13 cellular contexts compared by ENCODE assay signal in genomic region chr3:152496716-152497115, GRCh38.
A peak's percentile ranks its signal among the peaks of the same experiment; 100 is the strongest.
DNase-seq lines count a peak whose midpoint lies in the region; ATAC-seq and TF ChIP-seq lines count a peak whose summit lies in the region.
"Had no signal": no experiment of that assay in that cellular context is flagged by ENCODE, and none has a peak within 500 bp of the region (broad histone marks: within the 10 kb centered on the region; RNA-seq: fewer than 3 reads in every experiment).

No MANE protein-coding gene starts in this region.

- DNase-seq in left ventricle myocardium inferior (no peak), cardiac septum (ENCODE audit: low spot score) (no peak), NCI-H1105 (lab: John Stamatoyannopoulos, UW) (no peak), T-helper 2 cell (no peak), SHP77 treated with DMSO at 0.1 percent for 48 hours (lab: John Stamatoyannopoulos, UW) (no peak)
- no peak for DNase-seq in stimulated activated naive CD4-positive, alpha-beta T cell (lab: John Stamatoyannopoulos, UW)
- DNase-seq: activated CD8-positive, alpha-beta T cell treated with anti-CD3 and anti-CD28 coated beads for 36 hours; activated naive CD4-positive, alpha-beta T cell treated with anti-CD3 and anti-CD28 coated beads, Interleukin-2, amount 50 U/mL, for 16 hours; immature natural killer cell; NCI-H2107 had no signal

- 43 to 50% methylated on average over 1 of the region's 1 CpG for WGBS in gastroesophageal sphincter (ENCODE audit: low coverage in 1 of 2), 2 donors

- TF ChIP-seq EP300 in gastroesophageal sphincter (IDR thresholded peaks at IDR 0.05), result no peak

- peak; percentile 61 for ATAC-seq in HG03045 (IDR thresholded peaks at IDR 0.05; ENCODE audit: unreplicated experiment)
- no peak for ATAC-seq in gastroesophageal sphincter
- ATAC-seq: activated CD8-positive, alpha-beta T cell treated with anti-CD3 and anti-CD28 coated beads for 36 hours had no signal

- intact Hi-C loops in left ventricle myocardium inferior (cut with micrococcal nuclease), result no loop called here
- intact Hi-C loops in cardiac septum (cut with DNase I), result no loop called here

- H3K9me3 ChIP-seq in left ventricle myocardium inferior (replicated peaks), result peaks cover 10% of the 10 kb centered on the region
- H3K9me3 ChIP-seq in gastroesophageal sphincter, result peaks cover 0 to 6% (median 0%) of the 10 kb centered on the region in 3 donors
- H3K9me3 ChIP-seq: thoracic aorta had no signal

- TF ChIP-seq CTCF in left ventricle myocardium inferior (IDR thresholded peaks at IDR 0.05; ENCODE audit: borderline replicate concordance) (no peak), gastroesophageal sphincter (IDR thresholded peaks at IDR 0.05) (no peak)

- H3K4me1 ChIP-seq in left ventricle myocardium inferior, result peaks cover 26% of the 10 kb centered on the region
- peaks cover 0 to 5% (median 0%) of the 10 kb centered on the region in 3 donors for H3K4me1 ChIP-seq in gastroesophageal sphincter

- H3K27ac ChIP-seq in left ventricle myocardium inferior (replicated peaks), result peak overlapping the region; percentile 80
- H3K27ac ChIP-seq in gastroesophageal sphincter, result peak overlapping the region in 3 of 4 donors; percentile 13 to 65 (median 50)
- H3K27ac ChIP-seq: thoracic aorta had no signal

- H3K27me3 ChIP-seq in left ventricle myocardium inferior (ENCODE audit: low read depth), result no peaks in the 10 kb centered on the region
- no peaks in the 10 kb centered on the region for H3K27me3 ChIP-seq in gastroesophageal sphincter

- H3K4me3 ChIP-seq in left ventricle myocardium inferior (no peak overlapping the region), gastroesophageal sphincter (no peak overlapping the region)
- H3K4me3 ChIP-seq: thoracic aorta had no signal

- H3K36me3 ChIP-seq in left ventricle myocardium inferior (no peaks in the 10 kb centered on the region), gastroesophageal sphincter (no peaks in the 10 kb centered on the region)
- H3K36me3 ChIP-seq: thoracic aorta had no signal

- no peak for TF ChIP-seq POLR2A in gastroesophageal sphincter (IDR thresholded peaks at IDR 0.05)
